Comparison of ENCODE assay signal across 1 cellular context in the genomic region with DNA sequence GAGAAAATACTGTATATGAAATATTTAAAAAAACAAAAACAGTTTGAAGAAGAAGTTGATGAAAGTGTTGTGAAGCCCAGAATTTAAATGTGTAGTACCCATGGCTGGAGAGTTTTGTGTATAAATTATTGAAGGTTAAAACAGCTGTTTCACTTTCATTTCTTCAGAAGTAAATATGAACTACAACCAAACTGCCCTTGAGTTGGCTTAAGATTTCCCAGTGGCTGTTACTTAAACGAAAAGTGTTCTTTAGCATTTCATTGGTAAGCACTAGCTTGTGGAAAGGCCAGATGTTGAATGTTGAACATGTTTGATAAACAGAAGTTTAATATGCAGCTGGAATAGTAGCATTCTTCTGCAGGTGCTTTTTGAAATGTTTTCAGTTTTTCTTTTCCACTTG.
TF ChIP-seq lines count a peak whose summit lies in the region.

No MANE protein-coding gene starts in this region.

TF ChIP-seq in IMR-90, 13 proteins besides CTCF, POLR2A, EP300 and RAD21:
- TF ChIP-seq MAFK (IDR thresholded peaks at IDR 0.05; ENCODE audit: low read depth, low read length) = no peak
- TF ChIP-seq CEBPB (IDR thresholded peaks at IDR 0.05; ENCODE audit: low read depth, low read length) = no peak
- no peak for TF ChIP-seq BHLHE40 (IDR thresholded peaks at IDR 0.05; ENCODE audit: low read depth, low read length)
- TF ChIP-seq, protein P1, sequence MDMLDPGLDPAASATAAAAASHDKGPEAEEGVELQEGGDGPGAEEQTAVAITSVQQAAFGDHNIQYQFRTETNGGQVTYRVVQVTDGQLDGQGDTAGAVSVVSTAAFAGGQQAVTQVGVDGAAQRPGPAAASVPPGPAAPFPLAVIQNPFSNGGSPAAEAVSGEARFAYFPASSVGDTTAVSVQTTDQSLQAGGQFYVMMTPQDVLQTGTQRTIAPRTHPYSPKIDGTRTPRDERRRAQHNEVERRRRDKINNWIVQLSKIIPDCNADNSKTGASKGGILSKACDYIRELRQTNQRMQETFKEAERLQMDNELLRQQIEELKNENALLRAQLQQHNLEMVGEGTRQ (IDR thresholded peaks at IDR 0.05; ENCODE audit: low read depth, low read length) = no peak
- TF ChIP-seq NFE2L2 (IDR thresholded peaks at IDR 0.05; ENCODE audit: low read depth, low read length) = no peak
- no peak for TF ChIP-seq SMC3 (IDR thresholded peaks at IDR 0.05; ENCODE audit: low read depth, low read length)
- no peak for TF ChIP-seq MAZ (IDR thresholded peaks at IDR 0.05; ENCODE audit: borderline replicate concordance, low read depth, low read length)
- no peak for TF ChIP-seq FOS (IDR thresholded peaks at IDR 0.05; ENCODE audit: low read depth, low read length)
- TF ChIP-seq, protein P2, sequence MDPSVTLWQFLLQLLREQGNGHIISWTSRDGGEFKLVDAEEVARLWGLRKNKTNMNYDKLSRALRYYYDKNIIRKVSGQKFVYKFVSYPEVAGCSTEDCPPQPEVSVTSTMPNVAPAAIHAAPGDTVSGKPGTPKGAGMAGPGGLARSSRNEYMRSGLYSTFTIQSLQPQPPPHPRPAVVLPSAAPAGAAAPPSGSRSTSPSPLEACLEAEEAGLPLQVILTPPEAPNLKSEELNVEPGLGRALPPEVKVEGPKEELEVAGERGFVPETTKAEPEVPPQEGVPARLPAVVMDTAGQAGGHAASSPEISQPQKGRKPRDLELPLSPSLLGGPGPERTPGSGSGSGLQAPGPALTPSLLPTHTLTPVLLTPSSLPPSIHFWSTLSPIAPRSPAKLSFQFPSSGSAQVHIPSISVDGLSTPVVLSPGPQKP (IDR thresholded peaks at IDR 0.05; ENCODE audit: borderline replicate concordance, low read depth, low read length) = no peak
- TF ChIP-seq CHD1 (IDR thresholded peaks at IDR 0.05; ENCODE audit: low read depth, low read length) = no peak
- TF ChIP-seq RCOR1 (IDR thresholded peaks at IDR 0.05; ENCODE audit: insufficient replicate concordance, low read length) = no peak
- no peak for TF ChIP-seq RFX5 (IDR thresholded peaks at IDR 0.05; ENCODE audit: low read depth, low read length)
- TF ChIP-seq MXI1 (IDR thresholded peaks at IDR 0.05; ENCODE audit: borderline replicate concordance, low read depth, low read length) = no peak
TF ChIP-seq in IMR-90: peak in this region for 0.
